In genomic region chr21:43294194-43294902, GRCh38 we compare ENCODE assay signal across 1 cellular context.
A peak's percentile ranks its signal among the peaks of the same experiment; 100 is the strongest.
TF ChIP-seq lines count a peak whose summit lies in the region.

No MANE protein-coding gene starts in this region.

TF ChIP-seq in HepG2, 621 proteins besides CTCF, POLR2A, EP300 and RAD21 (continued from another document and continues in another):
- TF ChIP-seq ZNF407 (CRISPR knock-in tag; IDR thresholded peaks at IDR 0.05; ENCODE audit: not compliant biosample characterization) = no peak
- TF ChIP-seq ZBTB38 (CRISPR knock-in tag; IDR thresholded peaks at IDR 0.05) = peak; percentile 66
- no peak for TF ChIP-seq ZFP82 (CRISPR knock-in tag; IDR thresholded peaks at IDR 0.05; ENCODE audit: borderline replicate concordance)
- TF ChIP-seq PPARG (CRISPR knock-in tag; conservative IDR thresholded peaks at IDR 0.05) = peak; percentile 50; the same call in 1 of the 2 replicates
- no peak for TF ChIP-seq E2F2 (CRISPR knock-in tag; IDR thresholded peaks at IDR 0.05; ENCODE audit: borderline replicate concordance)
- TF ChIP-seq ATF1 (CRISPR knock-in tag; IDR thresholded peaks at IDR 0.05) = no peak
- TF ChIP-seq SP4 (CRISPR knock-in tag; IDR thresholded peaks at IDR 0.05) = 0 out of 2 replicates have a peak, but pooled peaks have one; percentile 20
- TF ChIP-seq ZNF770 (CRISPR knock-in tag; IDR thresholded peaks at IDR 0.05) = no peak
- no peak for TF ChIP-seq ZNF44 (CRISPR knock-in tag; IDR thresholded peaks at IDR 0.05)
- peak; percentile 62 for TF ChIP-seq NR2F6 (IDR thresholded peaks at IDR 0.05)
- TF ChIP-seq NR2F6 (CRISPR knock-in tag; IDR thresholded peaks at IDR 0.05) = peak; percentile 41; the same call in 1 of the 2 replicates
- no peak for TF ChIP-seq SMAD9 (CRISPR knock-in tag; IDR thresholded peaks at IDR 0.05)
- no peak for TF ChIP-seq SMYD3 (CRISPR knock-in tag; IDR thresholded peaks at IDR 0.05)
- 0 out of 2 replicates have a peak, but pooled peaks have one; percentile 17 for TF ChIP-seq ZNF687 (CRISPR knock-in tag; IDR thresholded peaks at IDR 0.05)
- no peak for TF ChIP-seq TRIM24 (CRISPR knock-in tag; IDR thresholded peaks at IDR 0.05)
- no peak for TF ChIP-seq HMGA1 (CRISPR knock-in tag; conservative IDR thresholded peaks at IDR 0.05)
- no peak for TF ChIP-seq PTBP1 (IDR thresholded peaks at IDR 0.05; ENCODE audit: low read depth, low read length, poor library complexity, severe bottlenecking)
- TF ChIP-seq ZFP37 (CRISPR knock-in tag; IDR thresholded peaks at IDR 0.05; ENCODE audit: borderline replicate concordance) = no peak
- no peak for TF ChIP-seq TRIM22 (IDR thresholded peaks at IDR 0.05)
- TF ChIP-seq HHEX (CRISPR knock-in tag; IDR thresholded peaks at IDR 0.05) = no peak
- no peak for TF ChIP-seq ZMYM3 (CRISPR knock-in tag; IDR thresholded peaks at IDR 0.05)
- TF ChIP-seq GATAD2A (CRISPR knock-in tag; IDR thresholded peaks at IDR 0.05) = peak; percentile 76
- peak; percentile 72 for TF ChIP-seq RXRB (CRISPR knock-in tag; IDR thresholded peaks at IDR 0.05; ENCODE audit: borderline replicate concordance)
- TF ChIP-seq TCF7L2 (IDR thresholded peaks at IDR 0.05; ENCODE audit: low read depth, low read length) = no peak
- no peak for TF ChIP-seq ZNF800 (CRISPR knock-in tag; IDR thresholded peaks at IDR 0.05)
- peak; percentile 60; the same call in 1 of the 2 replicates for TF ChIP-seq MLX (CRISPR knock-in tag; IDR thresholded peaks at IDR 0.05)
- TF ChIP-seq ZNF362 (CRISPR knock-in tag; IDR thresholded peaks at IDR 0.05; ENCODE audit: borderline replicate concordance) = no peak
- TF ChIP-seq SOX13 (IDR thresholded peaks at IDR 0.05) = no peak
- peak in 1 of 2 experiments; percentile 61; a peak in 1 of 4 replicates for TF ChIP-seq SOX13 (CRISPR knock-in tag; conservative IDR thresholded peaks at IDR 0.05 in 1 of 2, IDR thresholded peaks at IDR 0.05 in 1 of 2)
- TF ChIP-seq HMG20A (CRISPR knock-in tag; IDR thresholded peaks at IDR 0.05; ENCODE audit: borderline replicate concordance) = peak; percentile 35; the same call in 1 of the 2 replicates
- TF ChIP-seq ZNF746 (CRISPR knock-in tag; IDR thresholded peaks at IDR 0.05) = no peak
- TF ChIP-seq ZNF792 (CRISPR knock-in tag; IDR thresholded peaks at IDR 0.05) = no peak
- TF ChIP-seq MIXL1 (CRISPR knock-in tag; IDR thresholded peaks at IDR 0.05) = peak; percentile 52; the same call in 1 of the 2 replicates
- no peak for TF ChIP-seq THAP7 (CRISPR knock-in tag; IDR thresholded peaks at IDR 0.05)
- TF ChIP-seq RELA (CRISPR knock-in tag; IDR thresholded peaks at IDR 0.05) = no peak
- no peak for TF ChIP-seq BHLHE40 (IDR thresholded peaks at IDR 0.05; ENCODE audit: low read length)
